8 cellular contexts compared by ENCODE assay signal in the genomic region with DNA sequence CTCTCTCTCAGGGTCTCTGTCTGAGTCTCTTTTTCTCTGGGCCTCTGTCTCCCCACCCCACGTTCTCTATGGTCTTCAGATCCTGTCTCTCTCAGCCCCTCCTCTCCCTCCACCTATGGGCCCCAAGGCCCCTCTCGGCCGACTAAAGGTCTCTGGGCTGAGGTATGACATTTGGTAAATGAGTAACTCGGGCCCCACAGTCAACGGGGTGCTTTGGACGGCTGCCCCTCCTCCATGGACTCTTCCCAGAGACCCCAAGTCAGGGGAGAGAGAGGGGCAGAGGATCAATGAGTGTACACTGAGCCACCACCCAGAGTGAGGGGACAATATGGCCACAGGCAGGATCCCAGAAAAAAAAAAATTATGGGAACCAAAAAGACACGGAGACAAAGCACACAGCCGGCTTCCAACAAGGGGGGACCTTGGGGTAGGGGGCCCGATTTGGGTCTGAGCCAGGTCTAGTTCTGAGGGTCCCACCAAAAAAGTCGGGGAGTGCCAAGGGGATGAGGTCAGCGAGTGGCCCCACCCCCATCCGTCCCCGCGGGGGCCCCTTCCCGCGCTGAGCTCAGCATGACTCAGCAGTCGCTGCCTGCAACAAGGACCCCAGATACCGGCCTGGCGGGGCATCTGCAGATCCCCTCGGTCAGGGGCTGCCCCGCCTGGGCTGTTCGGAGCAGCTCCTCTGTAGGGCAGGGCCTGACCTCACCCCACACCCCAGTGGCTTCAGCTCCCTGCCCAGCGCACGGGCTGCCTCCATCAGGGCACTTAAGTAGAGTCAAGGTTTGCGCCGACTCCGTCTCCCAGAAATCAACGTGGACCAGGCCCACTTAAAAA. TPM values are rescaled to one million over a fixed set of nuclear protein-coding genes. Genes with fewer than 3 reads are reported as not detected.
DNase-seq lines count a peak whose midpoint lies in the region; ATAC-seq, FAIRE-seq and TF ChIP-seq lines count a peak whose summit lies in the region.

No MANE protein-coding gene starts in this region.

- peak; percentile 31; the same call in 1 of the 2 replicates for TF ChIP-seq RAD21 in HepG2 (CRISPR knock-in tag; IDR thresholded peaks at IDR 0.05)

- TF ChIP-seq CTCF in GM12875 (IDR thresholded peaks at IDR 0.05; ENCODE audit: borderline replicate concordance, insufficient read depth, low read depth, low read length), result no peak
- TF ChIP-seq CTCF in HepG2 (CRISPR knock-in tag; IDR thresholded peaks at IDR 0.05), result no peak

- no peaks in the 10 kb centered on the region for H3K27me3 Mint-ChIP-seq in dendritic cell treated with granulocyte-macrophage colony-stimulating factor and Interleukin-4, amounts not matched to agents 40 ng/mL and 50 ng/mL, for 4 days

- H3K4me1 ChIP-seq in Karpas-422 (ENCODE audit: low read length), result peaks cover 57% of the 10 kb centered on the region
- H3K4me1 ChIP-seq in HepG2 (ENCODE audit: insufficient read depth, low read length), result peaks cover 63% of the 10 kb centered on the region

- peaks cover 68% of the 10 kb centered on the region for H3K4me1 Mint-ChIP-seq in dendritic cell treated with granulocyte-macrophage colony-stimulating factor and Interleukin-4, amounts not matched to agents 40 ng/mL and 50 ng/mL, for 4 days (ENCODE audit: low read depth)

- H3K9me3 ChIP-seq in Karpas-422 (ENCODE audit: low read length) (no peaks in the 10 kb centered on the region), HepG2 (ENCODE audit: low read length) (no peaks in the 10 kb centered on the region)

- peak overlapping the region; percentile 98 for H3K27ac Mint-ChIP-seq in dendritic cell treated with granulocyte-macrophage colony-stimulating factor and Interleukin-4, amounts not matched to agents 40 ng/mL and 50 ng/mL, for 4 days

- H3K36me3 Mint-ChIP-seq in dendritic cell treated with granulocyte-macrophage colony-stimulating factor and Interleukin-4, amounts not matched to agents 40 ng/mL and 50 ng/mL, for 4 days (ENCODE audit: low read depth), result peaks cover 86% of the 10 kb centered on the region

- POLR2A ChIA-PET in HepG2 (lab: Yijun Ruan, JAX), result interaction anchor here (0.6 to 5.6 kb wide), 16 partner anchors 11 to 490 kb away, joined by 3 to 153 read pairs (median 5); partner anchors contain the start of genes ALDH16A1, BAX, DHDH and GYS1

- no peaks in the 10 kb centered on the region for H3K9me3 Mint-ChIP-seq in dendritic cell treated with granulocyte-macrophage colony-stimulating factor and Interleukin-4, amounts not matched to agents 40 ng/mL and 50 ng/mL, for 4 days

- peak overlapping the region; percentile 91 for H3K27ac ChIP-seq in Karpas-422 (ENCODE audit: low read length)
- peak overlapping the region; percentile 100 for H3K27ac ChIP-seq in HepG2 (ENCODE audit: extremely low read length, insufficient read depth, low read length)

- H3K79me2 ChIP-seq in Karpas-422 (ENCODE audit: low read length), result peaks cover 12% of the 10 kb centered on the region
- H3K79me2 ChIP-seq in HepG2 (ENCODE audit: insufficient read depth, low read length), result peaks cover 25% of the 10 kb centered on the region

- H3K4me3 ChIP-seq in GM12875 (ENCODE audit: low read depth, low read length), result peak overlapping the region; percentile 68
- H3K4me3 ChIP-seq in Karpas-422 (ENCODE audit: low read length), result peak overlapping the region; percentile 63
- H3K4me3 ChIP-seq in HepG2 (replicated peaks in 1 of 3; ENCODE audit: insufficient read depth in 1 of 3, low read depth in 2 of 3, low read length in 3 of 3), result peak overlapping the region; percentile 63 to 80 (median 80)

- H3K36me3 ChIP-seq in Karpas-422 (ENCODE audit: insufficient read depth, low read length) (peaks cover 21% of the 10 kb centered on the region), HepG2 (replicated peaks in 1 of 2; ENCODE audit: control insufficient read depth in 1 of 2, insufficient read depth in 2 of 2, low read length in 2 of 2) (peaks cover 3 to 13% of the 10 kb centered on the region in 2 experiments)

- ATAC-seq in HepG2 (peak; percentile 51), GM21367 (IDR thresholded peaks at IDR 0.05; ENCODE audit: unreplicated experiment) (no peak), HG02610 (IDR thresholded peaks at IDR 0.05; ENCODE audit: unreplicated experiment) (no peak)

- in situ Hi-C loops in HepG2 (cut with HindIII; ENCODE audit: extremely low pct_ligation_motif_present, low pct_unique_long_range_greater_than_20kb), result loop anchor here (5.0 kb wide), 1 partner anchor 91 kb away; the partner anchor contains the start of gene PPP1R15A

- H4K20me1 ChIP-seq in Karpas-422 (ENCODE audit: insufficient read depth, low read depth, low read length), result peaks cover 12% of the 10 kb centered on the region
- H4K20me1 ChIP-seq in HepG2 (ENCODE audit: insufficient read depth, low read length), result peaks cover 32% of the 10 kb centered on the region

- H3K9me2 ChIP-seq in Karpas-422 (replicated peaks; ENCODE audit: insufficient read depth, low read length), result no peaks in the 10 kb centered on the region

- DNase-seq in Karpas-422 (peak; percentile 91), HepG2 (ENCODE audit: low spot score) (peak; percentile 98)
- peak; percentile 52 to 64 for DNase-seq in activated CD4-positive, alpha-beta T cell treated with anti-CD3 and anti-CD28 coated beads for 4 hours
- peak; percentile 57 to 58 for DNase-seq in stimulated activated CD4-positive, alpha-beta T cell treated with anti-CD3 and anti-CD28 coated beads, Interleukin-2, amount 100 ng/mL, for 48 hours

- H2AFZ ChIP-seq in Karpas-422 (ENCODE audit: low read length), result no peak overlapping the region; the same call in 1 of the 2 replicates
- no peak overlapping the region for H2AFZ ChIP-seq in HepG2 (ENCODE audit: low read length)

- FAIRE-seq in HepG2 (lab: Jason Lieb, UNC), result peak; percentile 94

- CTCF ChIA-PET in HepG2 (lab: Yijun Ruan, JAX; ENCODE audit: low intra/inter-chr PET ratio, low total read pairs), result no interaction called here

- no TSS peak for BruUV-seq in HepG2 (replicated peaks; lab: Mats Ljungman, UMichigan)

- H3K9ac ChIP-seq in Karpas-422 (ENCODE audit: low read length) (peak overlapping the region; percentile 74), HepG2 (ENCODE audit: insufficient read depth, low read depth, low read length) (peak overlapping the region; percentile 98)

- H3K27me3 ChIP-seq in Karpas-422 (ENCODE audit: low read length), result no peaks in the 10 kb centered on the region
- no peaks in the 10 kb centered on the region; a peak in 1 of 5 replicates for H3K27me3 ChIP-seq in HepG2 (ENCODE audit: control insufficient read depth in 1 of 2, insufficient read depth in 2 of 2, low read length in 2 of 2)

- WGBS in HepG2 (ENCODE audit: low lambda C conversion rate), result under 1% methylated on average over 10 of the region's 28 CpGs

- intact Hi-C loops in dendritic cell treated with granulocyte-macrophage colony-stimulating factor and Interleukin-4, amounts not matched to agents 40 ng/mL and 50 ng/mL, for 4 days (cut with micrococcal nuclease), result no loop called here
- intact Hi-C loops in HepG2 (cut with micrococcal nuclease; ENCODE audit: unreplicated experiment), result loop anchor here (2.0 to 10.0 kb wide), 3 partner anchors 63 to 179 kb away; partner anchors contain the start of genes NUCB1 and PPP1R15A

- peak overlapping the region; percentile 100 for H3K4me3 Mint-ChIP-seq in dendritic cell treated with granulocyte-macrophage colony-stimulating factor and Interleukin-4, amounts not matched to agents 40 ng/mL and 50 ng/mL, for 4 days

- H3K4me2 ChIP-seq in Karpas-422 (ENCODE audit: low read depth, low read length, poor library complexity, severe bottlenecking) (peak overlapping the region; percentile 79), HepG2 (ENCODE audit: low read depth, low read length) (peak overlapping the region; percentile 97)

- peak; percentile 62 to 77 for TF ChIP-seq POLR2A in HepG2 (IDR thresholded peaks at IDR 0.05; ENCODE audit: insufficient read depth in 1 of 2, low read depth in 2 of 2, low read length in 2 of 2)

- TF ChIP-seq EP300 in HepG2 (IDR thresholded peaks at IDR 0.05; ENCODE audit: low read depth in 2 of 2, low read length in 2 of 2) (peak; percentile 72 to 83), HepG2 (CRISPR knock-in tag; IDR thresholded peaks at IDR 0.05; ENCODE audit: borderline replicate concordance) (peak; percentile 88)

RNA-seq across cellular contexts. Expression of gene FTL, which starts 1.5 kb away (rescaled TPM):
- total RNA-seq in Karpas-422 (2014; rRNA removed; shearing (Covaris generic); ENCODE audit: low replicate concordance), result 6,036 and 6,638 TPM in 2 replicates
- total RNA-seq in HepG2 (2016; rRNA removed; fragmentation: Illumina TruSeq; extraction: Trizol), result 3,909 and 8,800 TPM in 2 replicates
- total RNA-seq in HepG2 (2016; cell fraction: cytosol; rRNA removed; fragmentation: Illumina TruSeq; extraction: Trizol; ENCODE audit: low read depth), result 89,971 and 90,879 TPM in 2 replicates
- 3,851 and 8,859 TPM in 2 replicates for total RNA-seq in HepG2 (2016; cell fraction: insoluble cytoplasmic fraction; rRNA removed; fragmentation: Illumina TruSeq; extraction: Trizol)
- total RNA-seq in HepG2 (2016; cell fraction: membrane; rRNA removed; fragmentation: Illumina TruSeq; extraction: Trizol), result 51,578 and 56,338 TPM in 2 replicates
- 2,617 and 3,067 TPM in 2 replicates for total RNA-seq in HepG2 (2016; cell fraction: nucleus; rRNA removed; fragmentation: Illumina TruSeq; extraction: Trizol)
- 2,513 and 2,721 TPM in 2 replicates for polyA plus RNA-seq in HepG2 (2011; rRNA removed)
- 2,416 and 4,778 TPM in 2 replicates for polyA plus RNA-seq in HepG2 (2011; cell fraction: cytosol; rRNA removed)
- polyA plus RNA-seq in HepG2 (2011; cell fraction: nucleus; rRNA removed), result 1,286 and 1,341 TPM in 2 replicates
- 3,171 and 4,080 TPM in 2 replicates for polyA plus RNA-seq in HepG2 (2012)
- 183,517 and 194,436 TPM in 2 replicates for polyA plus RNA-seq in HepG2 (2016; cell fraction: cytosol; fragmentation: Illumina TruSeq; extraction: Trizol; ENCODE audit: low read depth)
- polyA plus RNA-seq in HepG2 (2016; cell fraction: insoluble cytoplasmic fraction; fragmentation: Illumina TruSeq; extraction: Trizol; ENCODE audit: low read depth), result 7,307 and 7,404 TPM in 2 replicates
- 88,210 and 91,472 TPM in 2 replicates for polyA plus RNA-seq in HepG2 (2016; cell fraction: membrane; fragmentation: Illumina TruSeq; extraction: Trizol; ENCODE audit: low read depth)
- polyA plus RNA-seq in HepG2 (2016; cell fraction: nucleus; fragmentation: Illumina TruSeq; extraction: Trizol; ENCODE audit: insufficient read depth, low read depth), result 7,073 and 8,244 TPM in 2 replicates
- 1,399 and 2,171 TPM in 2 replicates for polyA minus RNA-seq in HepG2 (2011; rRNA and poly(A)+ RNA removed; ENCODE audit: low replicate concordance)
- 634 and 932 TPM in 2 replicates for polyA minus RNA-seq in HepG2 (2011; cell fraction: cytosol; rRNA and poly(A)+ RNA removed)
- polyA minus RNA-seq in HepG2 (2011; cell fraction: nucleus; rRNA and poly(A)+ RNA removed), result 209 and 221 TPM in 2 replicates

RNA-seq across cellular contexts. Expression of gene BAX, which starts 8.9 kb away (rescaled TPM):
- 93.8 and 164 TPM in 2 replicates for total RNA-seq in Karpas-422 (2014; rRNA removed; shearing (Covaris generic); ENCODE audit: low replicate concordance)
- total RNA-seq in HepG2 (2016; rRNA removed; fragmentation: Illumina TruSeq; extraction: Trizol), result 167 and 176 TPM in 2 replicates
- total RNA-seq in HepG2 (2016; cell fraction: cytosol; rRNA removed; fragmentation: Illumina TruSeq; extraction: Trizol; ENCODE audit: low read depth), result 230 and 246 TPM in 2 replicates
- 165 and 193 TPM in 2 replicates for total RNA-seq in HepG2 (2016; cell fraction: insoluble cytoplasmic fraction; rRNA removed; fragmentation: Illumina TruSeq; extraction: Trizol)
- 237 and 254 TPM in 2 replicates for total RNA-seq in HepG2 (2016; cell fraction: membrane; rRNA removed; fragmentation: Illumina TruSeq; extraction: Trizol)
- 96.5 and 102 TPM in 2 replicates for total RNA-seq in HepG2 (2016; cell fraction: nucleus; rRNA removed; fragmentation: Illumina TruSeq; extraction: Trizol)
- 139 and 164 TPM in 2 replicates for polyA plus RNA-seq in HepG2 (2011; rRNA removed)
- 118 and 159 TPM in 2 replicates for polyA plus RNA-seq in HepG2 (2011; cell fraction: cytosol; rRNA removed)
- polyA plus RNA-seq in HepG2 (2011; cell fraction: nucleus; rRNA removed), result 330 and 345 TPM in 2 replicates
- 158 and 165 TPM in 2 replicates for polyA plus RNA-seq in HepG2 (2012)
- polyA plus RNA-seq in HepG2 (2016; cell fraction: cytosol; fragmentation: Illumina TruSeq; extraction: Trizol; ENCODE audit: low read depth), result 324 and 380 TPM in 2 replicates
- 326 and 339 TPM in 2 replicates for polyA plus RNA-seq in HepG2 (2016; cell fraction: insoluble cytoplasmic fraction; fragmentation: Illumina TruSeq; extraction: Trizol; ENCODE audit: low read depth)
- polyA plus RNA-seq in HepG2 (2016; cell fraction: membrane; fragmentation: Illumina TruSeq; extraction: Trizol; ENCODE audit: low read depth), result 331 and 356 TPM in 2 replicates
- 298 and 326 TPM in 2 replicates for polyA plus RNA-seq in HepG2 (2016; cell fraction: nucleus; fragmentation: Illumina TruSeq; extraction: Trizol; ENCODE audit: insufficient read depth, low read depth)
- polyA minus RNA-seq in HepG2 (2011; rRNA and poly(A)+ RNA removed; ENCODE audit: low replicate concordance), result 81.2 and 143 TPM in 2 replicates
- 66.1 and 82.4 TPM in 2 replicates for polyA minus RNA-seq in HepG2 (2011; cell fraction: cytosol; rRNA and poly(A)+ RNA removed)
- polyA minus RNA-seq in HepG2 (2011; cell fraction: nucleus; rRNA and poly(A)+ RNA removed), result 85.3 and 90.1 TPM in 2 replicates

RNA-seq across cellular contexts. Expression of gene GYS1, which starts 29.5 kb away (rescaled TPM):
- 39.0 and 42.6 TPM in 2 replicates for total RNA-seq in Karpas-422 (2014; rRNA removed; shearing (Covaris generic); ENCODE audit: low replicate concordance)
- 16.4 and 18.4 TPM in 2 replicates for total RNA-seq in HepG2 (2016; rRNA removed; fragmentation: Illumina TruSeq; extraction: Trizol)
- 5.2 and 5.3 TPM in 2 replicates for total RNA-seq in HepG2 (2016; cell fraction: cytosol; rRNA removed; fragmentation: Illumina TruSeq; extraction: Trizol; ENCODE audit: low read depth)
- 13.3 and 20.4 TPM in 2 replicates for total RNA-seq in HepG2 (2016; cell fraction: insoluble cytoplasmic fraction; rRNA removed; fragmentation: Illumina TruSeq; extraction: Trizol)
- 4.9 and 5.1 TPM in 2 replicates for total RNA-seq in HepG2 (2016; cell fraction: membrane; rRNA removed; fragmentation: Illumina TruSeq; extraction: Trizol)
- total RNA-seq in HepG2 (2016; cell fraction: nucleus; rRNA removed; fragmentation: Illumina TruSeq; extraction: Trizol), result 17.7 and 22.5 TPM in 2 replicates
- 34.3 and 42.1 TPM in 2 replicates for polyA plus RNA-seq in HepG2 (2011; rRNA removed)
- polyA plus RNA-seq in HepG2 (2011; cell fraction: cytosol; rRNA removed), result 15.4 and 24.0 TPM in 2 replicates
- 43.8 and 62.9 TPM in 2 replicates for polyA plus RNA-seq in HepG2 (2011; cell fraction: nucleus; rRNA removed)
- 10.2 and 20.0 TPM in 2 replicates for polyA plus RNA-seq in HepG2 (2012)
- polyA plus RNA-seq in HepG2 (2016; cell fraction: cytosol; fragmentation: Illumina TruSeq; extraction: Trizol; ENCODE audit: low read depth), result 1.1 and 1.4 TPM in 2 replicates
- 10.8 and 15.0 TPM in 2 replicates for polyA plus RNA-seq in HepG2 (2016; cell fraction: insoluble cytoplasmic fraction; fragmentation: Illumina TruSeq; extraction: Trizol; ENCODE audit: low read depth)
- polyA plus RNA-seq in HepG2 (2016; cell fraction: membrane; fragmentation: Illumina TruSeq; extraction: Trizol; ENCODE audit: low read depth), result 2.9 and 3.5 TPM in 2 replicates
- 28.6 and 30.1 TPM in 2 replicates for polyA plus RNA-seq in HepG2 (2016; cell fraction: nucleus; fragmentation: Illumina TruSeq; extraction: Trizol; ENCODE audit: insufficient read depth, low read depth)
- 85.1 and 134 TPM in 2 replicates for polyA minus RNA-seq in HepG2 (2011; rRNA and poly(A)+ RNA removed; ENCODE audit: low replicate concordance)
- polyA minus RNA-seq in HepG2 (2011; cell fraction: cytosol; rRNA and poly(A)+ RNA removed), result 22.2 and 28.2 TPM in 2 replicates
- polyA minus RNA-seq in HepG2 (2011; cell fraction: nucleus; rRNA and poly(A)+ RNA removed), result 26.5 and 44.0 TPM in 2 replicates

RNA-seq across cellular contexts. Expression of gene DHDH, which starts 30.1 kb away (rescaled TPM):
- total RNA-seq in Karpas-422 (2014; rRNA removed; shearing (Covaris generic); ENCODE audit: low replicate concordance), result 1.4 and 3.3 TPM in 2 replicates
- 0.13 and 0.29 TPM in 2 replicates for total RNA-seq in HepG2 (2016; rRNA removed; fragmentation: Illumina TruSeq; extraction: Trizol)
- not detected in 2 replicates for total RNA-seq in HepG2 (2016; cell fraction: cytosol; rRNA removed; fragmentation: Illumina TruSeq; extraction: Trizol; ENCODE audit: low read depth)
- total RNA-seq in HepG2 (2016; cell fraction: insoluble cytoplasmic fraction; rRNA removed; fragmentation: Illumina TruSeq; extraction: Trizol), result 0.30 TPM in 1 of 2 replicates, not detected in the other
- not detected in 2 replicates for total RNA-seq in HepG2 (2016; cell fraction: membrane; rRNA removed; fragmentation: Illumina TruSeq; extraction: Trizol)
- total RNA-seq in HepG2 (2016; cell fraction: nucleus; rRNA removed; fragmentation: Illumina TruSeq; extraction: Trizol), result not detected in 2 replicates
- 0.91 and 1.9 TPM in 2 replicates for polyA plus RNA-seq in HepG2 (2011; rRNA removed)
- polyA plus RNA-seq in HepG2 (2011; cell fraction: cytosol; rRNA removed), result 1.8 and 2.5 TPM in 2 replicates
- 1.9 and 2.8 TPM in 2 replicates for polyA plus RNA-seq in HepG2 (2011; cell fraction: nucleus; rRNA removed)
- 1.0 and 3.6 TPM in 2 replicates for polyA plus RNA-seq in HepG2 (2012)
- not detected in 2 replicates for polyA plus RNA-seq in HepG2 (2016; cell fraction: cytosol; fragmentation: Illumina TruSeq; extraction: Trizol; ENCODE audit: low read depth)
- polyA plus RNA-seq in HepG2 (2016; cell fraction: insoluble cytoplasmic fraction; fragmentation: Illumina TruSeq; extraction: Trizol; ENCODE audit: low read depth), result not detected in 2 replicates
- polyA plus RNA-seq in HepG2 (2016; cell fraction: membrane; fragmentation: Illumina TruSeq; extraction: Trizol; ENCODE audit: low read depth), result not detected in 2 replicates
- not detected in 2 replicates for polyA plus RNA-seq in HepG2 (2016; cell fraction: nucleus; fragmentation: Illumina TruSeq; extraction: Trizol; ENCODE audit: insufficient read depth, low read depth)
- 0.37 and 0.50 TPM in 2 replicates for polyA minus RNA-seq in HepG2 (2011; rRNA and poly(A)+ RNA removed; ENCODE audit: low replicate concordance)
- polyA minus RNA-seq in HepG2 (2011; cell fraction: cytosol; rRNA and poly(A)+ RNA removed), result not detected in 2 replicates
- polyA minus RNA-seq in HepG2 (2011; cell fraction: nucleus; rRNA and poly(A)+ RNA removed), result 0.77 TPM in 1 of 2 replicates, not detected in the other

RNA-seq across cellular contexts. Expression of gene RUVBL2, which starts 30.1 kb away (rescaled TPM):
- total RNA-seq in Karpas-422 (2014; rRNA removed; shearing (Covaris generic); ENCODE audit: low replicate concordance), result 107 and 298 TPM in 2 replicates
- total RNA-seq in HepG2 (2016; rRNA removed; fragmentation: Illumina TruSeq; extraction: Trizol), result 108 and 122 TPM in 2 replicates
- 42.8 and 44.4 TPM in 2 replicates for total RNA-seq in HepG2 (2016; cell fraction: cytosol; rRNA removed; fragmentation: Illumina TruSeq; extraction: Trizol; ENCODE audit: low read depth)
- 98.2 and 127 TPM in 2 replicates for total RNA-seq in HepG2 (2016; cell fraction: insoluble cytoplasmic fraction; rRNA removed; fragmentation: Illumina TruSeq; extraction: Trizol)
- total RNA-seq in HepG2 (2016; cell fraction: membrane; rRNA removed; fragmentation: Illumina TruSeq; extraction: Trizol), result 53.1 and 56.0 TPM in 2 replicates
- total RNA-seq in HepG2 (2016; cell fraction: nucleus; rRNA removed; fragmentation: Illumina TruSeq; extraction: Trizol), result 57.1 and 62.8 TPM in 2 replicates
- polyA plus RNA-seq in HepG2 (2011; rRNA removed), result 109 and 120 TPM in 2 replicates
- 120 and 188 TPM in 2 replicates for polyA plus RNA-seq in HepG2 (2011; cell fraction: cytosol; rRNA removed)
- 169 and 241 TPM in 2 replicates for polyA plus RNA-seq in HepG2 (2011; cell fraction: nucleus; rRNA removed)
- 71.6 and 76.0 TPM in 2 replicates for polyA plus RNA-seq in HepG2 (2012)
- 38.1 and 42.9 TPM in 2 replicates for polyA plus RNA-seq in HepG2 (2016; cell fraction: cytosol; fragmentation: Illumina TruSeq; extraction: Trizol; ENCODE audit: low read depth)
- 87.8 and 103 TPM in 2 replicates for polyA plus RNA-seq in HepG2 (2016; cell fraction: insoluble cytoplasmic fraction; fragmentation: Illumina TruSeq; extraction: Trizol; ENCODE audit: low read depth)
- polyA plus RNA-seq in HepG2 (2016; cell fraction: membrane; fragmentation: Illumina TruSeq; extraction: Trizol; ENCODE audit: low read depth), result 44.0 and 49.8 TPM in 2 replicates
- 101 and 102 TPM in 2 replicates for polyA plus RNA-seq in HepG2 (2016; cell fraction: nucleus; fragmentation: Illumina TruSeq; extraction: Trizol; ENCODE audit: insufficient read depth, low read depth)
- 203 and 355 TPM in 2 replicates for polyA minus RNA-seq in HepG2 (2011; rRNA and poly(A)+ RNA removed; ENCODE audit: low replicate concordance)
- polyA minus RNA-seq in HepG2 (2011; cell fraction: cytosol; rRNA and poly(A)+ RNA removed), result 65.7 and 86.3 TPM in 2 replicates
- polyA minus RNA-seq in HepG2 (2011; cell fraction: nucleus; rRNA and poly(A)+ RNA removed), result 47.3 and 59.2 TPM in 2 replicates
